ENCODE assay signal across 9 cellular contexts in the genomic region with DNA sequence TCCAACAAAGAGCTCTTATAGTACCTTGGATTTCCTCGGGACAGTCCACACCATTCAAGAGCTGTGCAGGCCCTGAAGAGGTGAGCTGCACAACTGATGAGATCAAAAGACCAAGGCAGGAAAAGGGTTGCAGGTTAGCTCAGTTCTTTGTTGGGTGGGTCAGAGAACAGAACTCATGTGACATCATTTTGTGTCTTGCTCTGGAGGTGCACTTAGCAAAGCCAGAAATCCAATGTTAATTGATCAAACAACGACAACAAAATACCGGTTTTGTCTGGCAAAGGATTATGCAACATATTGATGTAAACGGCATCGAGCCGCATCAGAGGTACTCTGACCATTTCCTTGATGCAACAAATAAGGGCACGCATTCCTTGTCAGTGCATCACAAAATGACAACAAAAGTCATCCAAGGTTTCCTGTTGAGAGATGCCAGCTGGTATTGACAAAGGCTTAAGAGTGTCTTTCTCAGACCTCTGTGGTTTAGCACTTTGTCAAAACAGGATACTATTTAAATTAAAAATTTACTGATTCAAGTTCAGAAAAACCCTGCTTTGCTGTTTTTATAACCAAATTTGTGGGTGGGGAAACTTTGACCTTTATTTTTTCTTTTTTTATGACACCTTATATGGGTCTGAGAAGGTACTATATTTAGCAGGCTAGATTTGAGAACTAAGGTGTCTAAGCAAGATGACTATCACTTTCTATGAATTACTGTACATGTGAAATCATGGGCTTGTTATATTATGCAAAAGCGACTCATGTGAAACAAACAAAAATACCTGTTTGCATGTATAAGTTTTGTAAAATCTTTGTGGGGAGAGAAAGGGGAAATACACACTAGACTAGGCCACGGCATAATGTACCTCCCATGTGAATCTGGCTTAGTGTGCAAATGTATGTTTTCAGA.
DNase-seq lines count a peak whose midpoint lies in the region; ATAC-seq, FAIRE-seq and TF ChIP-seq lines count a peak whose summit lies in the region.
"Had no signal": no experiment of that assay in that cellular context is flagged by ENCODE, and none has a peak within 500 bp of the region (broad histone marks: within the 10 kb centered on the region; RNA-seq: fewer than 3 reads in every experiment).

No MANE protein-coding gene starts in this region.

- H3K9me3 ChIP-seq in HUES48 (ENCODE audit: control insufficient read depth, insufficient read depth, low read length) (no peaks in the 10 kb centered on the region), aorta (ENCODE audit: control insufficient read depth, low read length) (no peaks in the 10 kb centered on the region), left lung (no peaks in the 10 kb centered on the region)

- DNase-seq in GM10266 (ENCODE audit: extremely low spot score) (peak; percentile 52), G401 (ENCODE audit: low spot score) (no peak), aorta (no peak), left lung (no peak), HTR-8/SVneo (ENCODE audit: insufficient read length, low spot score) (no peak)
- DNase-seq in central memory CD4-positive, alpha-beta T cell = peak; percentile 91

- no peak overlapping the region for H3K9ac ChIP-seq in HUES48 (ENCODE audit: low read depth, low read length)

- H3K27me3 ChIP-seq in HUES48 (ENCODE audit: control insufficient read depth, insufficient read depth, low read length) (no peaks in the 10 kb centered on the region), aorta (ENCODE audit: control insufficient read depth in 1 of 2, insufficient read depth in 2 of 2, low read length in 1 of 2) (no peaks in the 10 kb centered on the region), left lung (no peaks in the 10 kb centered on the region)

- FAIRE-seq in HTR-8/SVneo (lab: Jason Lieb, UNC) = no peak

- in situ Hi-C loops in G401 (cut with HindIII; ENCODE audit: low sequenced_read_pairs) = no loop called here

- H3K27ac ChIP-seq in HUES48 (ENCODE audit: low read depth, low read length) (peak overlapping the region; percentile 71), aorta (ENCODE audit: low read depth in 1 of 2, low read length in 2 of 2) (no peak overlapping the region), left lung (no peak overlapping the region)

- WGBS in aorta, 2 donors = 84 to 85% methylated on average over 9 of the region's 9 CpGs

- H3K36me3 ChIP-seq in HUES48 (ENCODE audit: control insufficient read depth, insufficient read depth, low read length) = no peaks in the 10 kb centered on the region
- H3K36me3 ChIP-seq in aorta (ENCODE audit: control insufficient read depth in 1 of 2, insufficient read depth in 2 of 2, low read length in 1 of 2) = peaks cover 0 to 2% of the 10 kb centered on the region in 2 donors
- no peaks in the 10 kb centered on the region for H3K36me3 ChIP-seq in left lung

- TF ChIP-seq CTCF in GM10266 (IDR thresholded peaks at IDR 0.05; ENCODE audit: control insufficient read depth, insufficient read depth, low read depth, missing control alignments) = no peak
- no peak for TF ChIP-seq CTCF in left lung (IDR thresholded peaks at IDR 0.05)

- no peak overlapping the region for H3K4me3 ChIP-seq in HUES48 (ENCODE audit: low read depth, low read length)
- H3K4me3 ChIP-seq in aorta (ENCODE audit: low read length in 2 of 2) = no peak overlapping the region
- H3K4me3 ChIP-seq in left lung = no peak overlapping the region

- ATAC-seq in GM21526 (IDR thresholded peaks at IDR 0.05; ENCODE audit: low FRiP score, unreplicated experiment) (peak; percentile 95), aorta (ENCODE audit: low FRiP score) (no peak), left lung (no peak)
- ATAC-seq: HCT116 had no signal

- H3K4me1 ChIP-seq in HUES48 (ENCODE audit: control insufficient read depth, insufficient read depth, low read length) (peaks cover 19% of the 10 kb centered on the region), aorta (ENCODE audit: control insufficient read depth in 1 of 2, insufficient read depth in 2 of 2, low read length in 2 of 2) (peaks cover 11 to 17% of the 10 kb centered on the region in 2 donors), left lung (peaks cover 0 to 16% of the 10 kb centered on the region in 2 donors)

- intact Hi-C loops in aorta (cut with DNase I) = no loop called here
- intact Hi-C loops in left lung (cut with DNase I) = no loop called here

Comparison
In these comparisons a context has a peak if more than half of its experiments do, and no peak if none do; other contexts are left out.
1. DNase-seq: peak in GM10266 (single experiment) and central memory CD4-positive, alpha-beta T cell (single experiment); none in G401 (single experiment), aorta (0 of 2), left lung (0 of 2) and HTR-8/SVneo (single experiment).